Comparison of ENCODE assay signal across 1 cellular context in the genomic region with DNA sequence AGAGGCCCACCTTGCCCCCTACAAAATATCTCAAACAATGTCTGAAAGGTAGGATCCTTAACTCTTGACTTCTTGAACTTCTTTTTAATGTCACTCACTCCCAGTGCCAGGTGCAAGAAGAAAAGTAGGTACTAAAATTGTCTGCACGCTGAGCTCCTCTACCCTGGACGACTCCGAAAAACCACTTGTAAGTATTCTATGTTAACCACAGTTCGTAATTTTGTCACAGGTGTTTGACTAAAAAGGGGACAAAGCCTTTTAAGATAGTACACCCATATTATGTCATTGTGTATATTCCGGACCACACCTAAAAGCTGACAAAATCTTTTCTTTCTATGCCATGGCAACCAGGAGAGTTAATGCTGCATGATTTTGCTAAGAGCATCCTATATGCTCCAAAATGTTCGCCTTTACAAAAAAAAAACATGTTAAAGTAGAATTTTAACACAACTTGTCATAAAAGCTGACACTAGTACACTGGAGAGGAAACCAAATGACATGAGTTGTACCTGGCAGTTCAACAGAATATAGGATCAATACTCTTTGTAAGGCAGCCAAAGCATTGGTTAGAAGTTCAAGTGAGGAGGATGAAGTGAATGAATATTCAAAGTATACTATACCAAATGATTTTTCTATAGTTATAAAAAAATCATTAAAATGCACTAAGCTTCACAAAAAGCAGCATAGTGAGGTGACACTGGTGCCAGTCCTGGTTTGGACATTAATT.
TF ChIP-seq lines count a peak whose summit lies in the region.

No MANE protein-coding gene starts in this region.

TF ChIP-seq in GM12878, 131 proteins besides CTCF, POLR2A, EP300 and RAD21 (continued from another document):
- TF ChIP-seq NFXL1 (IDR thresholded peaks at IDR 0.05; ENCODE audit: borderline replicate concordance) (no peak), JUND (IDR thresholded peaks at IDR 0.05; ENCODE audit: low read depth, low read length) (no peak), NFYA (IDR thresholded peaks at IDR 0.05; ENCODE audit: borderline replicate concordance, low read depth, low read length) (no peak), HDAC6 (IDR thresholded peaks at IDR 0.05; ENCODE audit: unreplicated experiment) (no peak), CHD4 (IDR thresholded peaks at IDR 0.05) (no peak)
- TF ChIP-seq, protein P1, sequence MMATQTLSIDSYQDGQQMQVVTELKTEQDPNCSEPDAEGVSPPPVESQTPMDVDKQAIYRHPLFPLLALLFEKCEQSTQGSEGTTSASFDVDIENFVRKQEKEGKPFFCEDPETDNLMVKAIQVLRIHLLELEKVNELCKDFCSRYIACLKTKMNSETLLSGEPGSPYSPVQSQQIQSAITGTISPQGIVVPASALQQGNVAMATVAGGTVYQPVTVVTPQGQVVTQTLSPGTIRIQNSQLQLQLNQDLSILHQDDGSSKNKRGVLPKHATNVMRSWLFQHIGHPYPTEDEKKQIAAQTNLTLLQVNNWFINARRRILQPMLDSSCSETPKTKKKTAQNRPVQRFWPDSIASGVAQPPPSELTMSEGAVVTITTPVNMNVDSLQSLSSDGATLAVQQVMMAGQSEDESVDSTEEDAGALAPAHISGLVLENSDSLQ (IDR thresholded peaks at IDR 0.05): no peak
- TF ChIP-seq, protein P2, sequence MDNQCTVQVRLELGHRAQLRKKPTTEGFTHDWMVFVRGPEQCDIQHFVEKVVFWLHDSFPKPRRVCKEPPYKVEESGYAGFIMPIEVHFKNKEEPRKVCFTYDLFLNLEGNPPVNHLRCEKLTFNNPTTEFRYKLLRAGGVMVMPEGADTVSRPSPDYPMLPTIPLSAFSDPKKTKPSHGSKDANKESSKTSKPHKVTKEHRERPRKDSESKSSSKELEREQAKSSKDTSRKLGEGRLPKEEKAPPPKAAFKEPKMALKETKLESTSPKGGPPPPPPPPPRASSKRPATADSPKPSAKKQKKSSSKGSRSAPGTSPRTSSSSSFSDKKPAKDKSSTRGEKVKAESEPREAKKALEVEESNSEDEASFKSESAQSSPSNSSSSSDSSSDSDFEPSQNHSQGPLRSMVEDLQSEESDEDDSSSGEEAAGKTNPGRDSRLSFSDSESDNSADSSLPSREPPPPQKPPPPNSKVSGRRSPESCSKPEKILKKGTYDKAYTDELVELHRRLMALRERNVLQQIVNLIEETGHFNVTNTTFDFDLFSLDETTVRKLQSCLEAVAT (IDR thresholded peaks at IDR 0.05): no peak
